3 cellular contexts compared by ENCODE assay signal in the genomic region with DNA sequence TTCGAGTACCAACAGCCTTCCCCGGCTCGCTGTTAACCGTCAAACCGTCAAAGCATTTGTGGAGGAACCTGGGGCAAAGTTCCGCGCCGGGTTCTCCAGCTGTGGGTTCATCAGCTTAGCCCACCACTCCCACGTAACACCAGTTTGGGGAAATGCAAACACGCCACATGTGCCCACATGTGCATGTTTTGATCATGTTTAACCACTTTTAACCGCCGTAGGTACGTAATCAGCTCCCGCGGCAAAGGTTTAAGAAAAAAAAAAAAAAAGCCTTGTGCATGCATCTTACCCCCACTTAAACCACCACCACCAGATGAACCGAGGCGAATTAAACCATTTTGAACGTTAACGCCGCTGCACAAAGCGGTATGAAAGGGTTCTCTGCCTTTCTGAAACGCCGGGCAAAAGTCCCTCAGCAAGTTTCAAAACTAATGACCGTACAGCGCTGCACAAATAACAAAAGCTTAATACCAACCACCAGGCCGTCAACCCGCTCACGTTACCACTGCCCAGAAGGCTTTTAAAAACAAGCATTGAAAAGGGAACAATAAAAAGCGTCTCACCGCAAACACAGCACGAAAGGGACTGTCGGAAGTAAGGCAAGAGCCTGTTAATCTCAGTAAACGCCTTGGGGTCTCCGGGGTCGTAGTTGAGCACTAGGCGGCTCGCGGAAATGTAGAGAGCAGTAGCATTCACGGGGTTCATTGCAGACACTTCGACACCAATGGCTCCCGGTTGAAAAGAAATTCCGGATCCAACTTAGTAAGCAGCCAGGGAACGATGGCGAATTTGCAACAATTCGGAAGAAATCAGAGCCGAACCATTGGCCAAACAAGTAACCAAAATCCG.
TF ChIP-seq lines count a peak whose summit lies in the region.

No MANE protein-coding gene starts in this region.

TF ChIP-seq in SK-N-SH, 30 proteins besides CTCF, POLR2A, EP300 and RAD21:
- TF ChIP-seq SIN3A (IDR thresholded peaks at IDR 0.05; ENCODE audit: borderline replicate concordance, low read depth, low read length) (0 out of 2 replicates have a peak, but pooled peaks have one; percentile 9), TEAD4 (IDR thresholded peaks at IDR 0.05; ENCODE audit: borderline replicate concordance, insufficient read depth) (no peak), FOSL2 (IDR thresholded peaks at IDR 0.05; ENCODE audit: borderline replicate concordance, low read depth) (no peak), RXRA (IDR thresholded peaks at IDR 0.05; ENCODE audit: borderline replicate concordance, low read depth) (no peak), MXI1 (IDR thresholded peaks at IDR 0.05; ENCODE audit: low read depth, low read length) (peak; percentile 48; the same call in 1 of the 2 replicates), GABPA (IDR thresholded peaks at IDR 0.05; ENCODE audit: low read depth) (no peak), TAF1 (IDR thresholded peaks at IDR 0.05; ENCODE audit: borderline replicate concordance, low read depth, low read length) (no peak), CHD2 (IDR thresholded peaks at IDR 0.05; ENCODE audit: low read length, partially characterized antibody) (no peak), GATA2 (CRISPR knock-in tag; IDR thresholded peaks at IDR 0.05) (no peak)
- TF ChIP-seq, protein P1, sequence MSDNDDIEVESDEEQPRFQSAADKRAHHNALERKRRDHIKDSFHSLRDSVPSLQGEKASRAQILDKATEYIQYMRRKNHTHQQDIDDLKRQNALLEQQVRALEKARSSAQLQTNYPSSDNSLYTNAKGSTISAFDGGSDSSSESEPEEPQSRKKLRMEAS (IDR thresholded peaks at IDR 0.05; ENCODE audit: low read depth) = no peak
- TF ChIP-seq, protein P2, sequence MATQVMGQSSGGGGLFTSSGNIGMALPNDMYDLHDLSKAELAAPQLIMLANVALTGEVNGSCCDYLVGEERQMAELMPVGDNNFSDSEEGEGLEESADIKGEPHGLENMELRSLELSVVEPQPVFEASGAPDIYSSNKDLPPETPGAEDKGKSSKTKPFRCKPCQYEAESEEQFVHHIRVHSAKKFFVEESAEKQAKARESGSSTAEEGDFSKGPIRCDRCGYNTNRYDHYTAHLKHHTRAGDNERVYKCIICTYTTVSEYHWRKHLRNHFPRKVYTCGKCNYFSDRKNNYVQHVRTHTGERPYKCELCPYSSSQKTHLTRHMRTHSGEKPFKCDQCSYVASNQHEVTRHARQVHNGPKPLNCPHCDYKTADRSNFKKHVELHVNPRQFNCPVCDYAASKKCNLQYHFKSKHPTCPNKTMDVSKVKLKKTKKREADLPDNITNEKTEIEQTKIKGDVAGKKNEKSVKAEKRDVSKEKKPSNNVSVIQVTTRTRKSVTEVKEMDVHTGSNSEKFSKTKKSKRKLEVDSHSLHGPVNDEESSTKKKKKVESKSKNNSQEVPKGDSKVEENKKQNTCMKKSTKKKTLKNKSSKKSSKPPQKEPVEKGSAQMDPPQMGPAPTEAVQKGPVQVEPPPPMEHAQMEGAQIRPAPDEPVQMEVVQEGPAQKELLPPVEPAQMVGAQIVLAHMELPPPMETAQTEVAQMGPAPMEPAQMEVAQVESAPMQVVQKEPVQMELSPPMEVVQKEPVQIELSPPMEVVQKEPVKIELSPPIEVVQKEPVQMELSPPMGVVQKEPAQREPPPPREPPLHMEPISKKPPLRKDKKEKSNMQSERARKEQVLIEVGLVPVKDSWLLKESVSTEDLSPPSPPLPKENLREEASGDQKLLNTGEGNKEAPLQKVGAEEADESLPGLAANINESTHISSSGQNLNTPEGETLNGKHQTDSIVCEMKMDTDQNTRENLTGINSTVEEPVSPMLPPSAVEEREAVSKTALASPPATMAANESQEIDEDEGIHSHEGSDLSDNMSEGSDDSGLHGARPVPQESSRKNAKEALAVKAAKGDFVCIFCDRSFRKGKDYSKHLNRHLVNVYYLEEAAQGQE (IDR thresholded peaks at IDR 0.05; ENCODE audit: low read depth, low read length) = no peak

TF ChIP-seq in SK-N-SH treated with all-trans-retinoic acid at 6 μM for 48 hours, 23 proteins besides CTCF, POLR2A, EP300 and RAD21:
- TF ChIP-seq ZFP30 (CRISPR knock-in tag; IDR thresholded peaks at IDR 0.05) = no peak
- no peak for TF ChIP-seq ARNTL (CRISPR knock-in tag; IDR thresholded peaks at IDR 0.05; ENCODE audit: borderline replicate concordance, low read depth)
- no peak for TF ChIP-seq ZFP3 (CRISPR knock-in tag; IDR thresholded peaks at IDR 0.05)
- no peak for TF ChIP-seq OSR1 (CRISPR knock-in tag; IDR thresholded peaks at IDR 0.05)
- TF ChIP-seq, protein P3, sequence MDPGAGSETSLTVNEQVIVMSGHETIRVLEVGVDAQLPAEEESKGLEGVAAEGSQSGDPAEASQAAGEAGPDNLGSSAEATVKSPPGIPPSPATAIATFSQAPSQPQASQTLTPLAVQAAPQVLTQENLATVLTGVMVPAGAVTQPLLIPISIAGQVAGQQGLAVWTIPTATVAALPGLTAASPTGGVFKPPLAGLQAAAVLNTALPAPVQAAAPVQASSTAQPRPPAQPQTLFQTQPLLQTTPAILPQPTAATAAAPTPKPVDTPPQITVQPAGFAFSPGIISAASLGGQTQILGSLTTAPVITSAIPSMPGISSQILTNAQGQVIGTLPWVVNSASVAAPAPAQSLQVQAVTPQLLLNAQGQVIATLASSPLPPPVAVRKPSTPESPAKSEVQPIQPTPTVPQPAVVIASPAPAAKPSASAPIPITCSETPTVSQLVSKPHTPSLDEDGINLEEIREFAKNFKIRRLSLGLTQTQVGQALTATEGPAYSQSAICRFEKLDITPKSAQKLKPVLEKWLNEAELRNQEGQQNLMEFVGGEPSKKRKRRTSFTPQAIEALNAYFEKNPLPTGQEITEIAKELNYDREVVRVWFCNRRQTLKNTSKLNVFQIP (CRISPR knock-in tag; IDR thresholded peaks at IDR 0.05; ENCODE audit: borderline replicate concordance, low read depth) = no peak
- TF ChIP-seq, protein P4, sequence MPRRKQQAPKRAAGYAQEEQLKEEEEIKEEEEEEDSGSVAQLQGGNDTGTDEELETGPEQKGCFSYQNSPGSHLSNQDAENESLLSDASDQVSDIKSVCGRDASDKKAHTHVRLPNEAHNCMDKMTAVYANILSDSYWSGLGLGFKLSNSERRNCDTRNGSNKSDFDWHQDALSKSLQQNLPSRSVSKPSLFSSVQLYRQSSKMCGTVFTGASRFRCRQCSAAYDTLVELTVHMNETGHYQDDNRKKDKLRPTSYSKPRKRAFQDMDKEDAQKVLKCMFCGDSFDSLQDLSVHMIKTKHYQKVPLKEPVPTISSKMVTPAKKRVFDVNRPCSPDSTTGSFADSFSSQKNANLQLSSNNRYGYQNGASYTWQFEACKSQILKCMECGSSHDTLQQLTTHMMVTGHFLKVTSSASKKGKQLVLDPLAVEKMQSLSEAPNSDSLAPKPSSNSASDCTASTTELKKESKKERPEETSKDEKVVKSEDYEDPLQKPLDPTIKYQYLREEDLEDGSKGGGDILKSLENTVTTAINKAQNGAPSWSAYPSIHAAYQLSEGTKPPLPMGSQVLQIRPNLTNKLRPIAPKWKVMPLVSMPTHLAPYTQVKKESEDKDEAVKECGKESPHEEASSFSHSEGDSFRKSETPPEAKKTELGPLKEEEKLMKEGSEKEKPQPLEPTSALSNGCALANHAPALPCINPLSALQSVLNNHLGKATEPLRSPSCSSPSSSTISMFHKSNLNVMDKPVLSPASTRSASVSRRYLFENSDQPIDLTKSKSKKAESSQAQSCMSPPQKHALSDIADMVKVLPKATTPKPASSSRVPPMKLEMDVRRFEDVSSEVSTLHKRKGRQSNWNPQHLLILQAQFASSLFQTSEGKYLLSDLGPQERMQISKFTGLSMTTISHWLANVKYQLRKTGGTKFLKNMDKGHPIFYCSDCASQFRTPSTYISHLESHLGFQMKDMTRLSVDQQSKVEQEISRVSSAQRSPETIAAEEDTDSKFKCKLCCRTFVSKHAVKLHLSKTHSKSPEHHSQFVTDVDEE (CRISPR knock-in tag; IDR thresholded peaks at IDR 0.05) = no peak
- TF ChIP-seq ZC3H10 (CRISPR knock-in tag; IDR thresholded peaks at IDR 0.05) = no peak
- TF ChIP-seq RARB (CRISPR knock-in tag; IDR thresholded peaks at IDR 0.05) = no peak

TF ChIP-seq in GM12878, 131 proteins besides CTCF, POLR2A, EP300 and RAD21 (continues in another document):
- TF ChIP-seq, protein P5, sequence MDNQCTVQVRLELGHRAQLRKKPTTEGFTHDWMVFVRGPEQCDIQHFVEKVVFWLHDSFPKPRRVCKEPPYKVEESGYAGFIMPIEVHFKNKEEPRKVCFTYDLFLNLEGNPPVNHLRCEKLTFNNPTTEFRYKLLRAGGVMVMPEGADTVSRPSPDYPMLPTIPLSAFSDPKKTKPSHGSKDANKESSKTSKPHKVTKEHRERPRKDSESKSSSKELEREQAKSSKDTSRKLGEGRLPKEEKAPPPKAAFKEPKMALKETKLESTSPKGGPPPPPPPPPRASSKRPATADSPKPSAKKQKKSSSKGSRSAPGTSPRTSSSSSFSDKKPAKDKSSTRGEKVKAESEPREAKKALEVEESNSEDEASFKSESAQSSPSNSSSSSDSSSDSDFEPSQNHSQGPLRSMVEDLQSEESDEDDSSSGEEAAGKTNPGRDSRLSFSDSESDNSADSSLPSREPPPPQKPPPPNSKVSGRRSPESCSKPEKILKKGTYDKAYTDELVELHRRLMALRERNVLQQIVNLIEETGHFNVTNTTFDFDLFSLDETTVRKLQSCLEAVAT (IDR thresholded peaks at IDR 0.05) = peak; percentile 72
- TF ChIP-seq, protein P6, sequence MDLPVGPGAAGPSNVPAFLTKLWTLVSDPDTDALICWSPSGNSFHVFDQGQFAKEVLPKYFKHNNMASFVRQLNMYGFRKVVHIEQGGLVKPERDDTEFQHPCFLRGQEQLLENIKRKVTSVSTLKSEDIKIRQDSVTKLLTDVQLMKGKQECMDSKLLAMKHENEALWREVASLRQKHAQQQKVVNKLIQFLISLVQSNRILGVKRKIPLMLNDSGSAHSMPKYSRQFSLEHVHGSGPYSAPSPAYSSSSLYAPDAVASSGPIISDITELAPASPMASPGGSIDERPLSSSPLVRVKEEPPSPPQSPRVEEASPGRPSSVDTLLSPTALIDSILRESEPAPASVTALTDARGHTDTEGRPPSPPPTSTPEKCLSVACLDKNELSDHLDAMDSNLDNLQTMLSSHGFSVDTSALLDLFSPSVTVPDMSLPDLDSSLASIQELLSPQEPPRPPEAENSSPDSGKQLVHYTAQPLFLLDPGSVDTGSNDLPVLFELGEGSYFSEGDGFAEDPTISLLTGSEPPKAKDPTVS (IDR thresholded peaks at IDR 0.05; ENCODE audit: low read depth, low read length) = no peak
- TF ChIP-seq KLF5 (IDR thresholded peaks at IDR 0.05; ENCODE audit: partially characterized antibody) (no peak), IRF4 (IDR thresholded peaks at IDR 0.05; ENCODE audit: low read depth, low read length) (no peak), CREB1 (IDR thresholded peaks at IDR 0.05; ENCODE audit: low read depth) (peak; percentile 21; the same call in 1 of the 2 replicates), ZSCAN29 (IDR thresholded peaks at IDR 0.05) (0 out of 2 replicates have a peak, but pooled peaks have one; percentile 4), JUNB (IDR thresholded peaks at IDR 0.05) (no peak; the same call in 1 of the 2 replicates), YY1 (IDR thresholded peaks at IDR 0.05; ENCODE audit: low read depth, low read length) (peak; percentile 43; the same call in 1 of the 2 replicates), ZBED1 (IDR thresholded peaks at IDR 0.05; ENCODE audit: borderline replicate concordance) (no peak), KAT2A (conservative IDR thresholded peaks at IDR 0.05; ENCODE audit: control insufficient read depth, low read depth, low read length) (no peak)
- TF ChIP-seq, protein P7, sequence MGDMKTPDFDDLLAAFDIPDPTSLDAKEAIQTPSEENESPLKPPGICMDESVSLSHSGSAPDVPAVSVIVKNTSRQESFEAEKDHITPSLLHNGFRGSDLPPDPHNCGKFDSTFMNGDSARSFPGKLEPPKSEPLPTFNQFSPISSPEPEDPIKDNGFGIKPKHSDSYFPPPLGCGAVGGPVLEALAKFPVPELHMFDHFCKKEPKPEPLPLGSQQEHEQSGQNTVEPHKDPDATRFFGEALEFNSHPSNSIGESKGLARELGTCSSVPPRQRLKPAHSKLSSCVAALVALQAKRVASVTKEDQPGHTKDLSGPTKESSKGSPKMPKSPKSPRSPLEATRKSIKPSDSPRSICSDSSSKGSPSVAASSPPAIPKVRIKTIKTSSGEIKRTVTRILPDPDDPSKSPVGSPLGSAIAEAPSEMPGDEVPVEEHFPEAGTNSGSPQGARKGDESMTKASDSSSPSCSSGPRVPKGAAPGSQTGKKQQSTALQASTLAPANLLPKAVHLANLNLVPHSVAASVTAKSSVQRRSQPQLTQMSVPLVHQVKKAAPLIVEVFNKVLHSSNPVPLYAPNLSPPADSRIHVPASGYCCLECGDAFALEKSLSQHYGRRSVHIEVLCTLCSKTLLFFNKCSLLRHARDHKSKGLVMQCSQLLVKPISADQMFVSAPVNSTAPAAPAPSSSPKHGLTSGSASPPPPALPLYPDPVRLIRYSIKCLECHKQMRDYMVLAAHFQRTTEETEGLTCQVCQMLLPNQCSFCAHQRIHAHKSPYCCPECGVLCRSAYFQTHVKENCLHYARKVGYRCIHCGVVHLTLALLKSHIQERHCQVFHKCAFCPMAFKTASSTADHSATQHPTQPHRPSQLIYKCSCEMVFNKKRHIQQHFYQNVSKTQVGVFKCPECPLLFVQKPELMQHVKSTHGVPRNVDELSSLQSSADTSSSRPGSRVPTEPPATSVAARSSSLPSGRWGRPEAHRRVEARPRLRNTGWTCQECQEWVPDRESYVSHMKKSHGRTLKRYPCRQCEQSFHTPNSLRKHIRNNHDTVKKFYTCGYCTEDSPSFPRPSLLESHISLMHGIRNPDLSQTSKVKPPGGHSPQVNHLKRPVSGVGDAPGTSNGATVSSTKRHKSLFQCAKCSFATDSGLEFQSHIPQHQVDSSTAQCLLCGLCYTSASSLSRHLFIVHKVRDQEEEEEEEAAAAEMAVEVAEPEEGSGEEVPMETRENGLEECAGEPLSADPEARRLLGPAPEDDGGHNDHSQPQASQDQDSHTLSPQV (IDR thresholded peaks at IDR 0.05) = no peak
- TF ChIP-seq, protein P8, sequence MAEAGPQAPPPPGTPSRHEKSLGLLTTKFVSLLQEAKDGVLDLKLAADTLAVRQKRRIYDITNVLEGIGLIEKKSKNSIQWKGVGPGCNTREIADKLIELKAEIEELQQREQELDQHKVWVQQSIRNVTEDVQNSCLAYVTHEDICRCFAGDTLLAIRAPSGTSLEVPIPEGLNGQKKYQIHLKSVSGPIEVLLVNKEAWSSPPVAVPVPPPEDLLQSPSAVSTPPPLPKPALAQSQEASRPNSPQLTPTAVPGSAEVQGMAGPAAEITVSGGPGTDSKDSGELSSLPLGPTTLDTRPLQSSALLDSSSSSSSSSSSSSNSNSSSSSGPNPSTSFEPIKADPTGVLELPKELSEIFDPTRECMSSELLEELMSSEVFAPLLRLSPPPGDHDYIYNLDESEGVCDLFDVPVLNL (IDR thresholded peaks at IDR 0.05; ENCODE audit: low read depth, low read length) = 0 out of 2 replicates have a peak, but pooled peaks have one; percentile 49
- TF ChIP-seq, protein P9, sequence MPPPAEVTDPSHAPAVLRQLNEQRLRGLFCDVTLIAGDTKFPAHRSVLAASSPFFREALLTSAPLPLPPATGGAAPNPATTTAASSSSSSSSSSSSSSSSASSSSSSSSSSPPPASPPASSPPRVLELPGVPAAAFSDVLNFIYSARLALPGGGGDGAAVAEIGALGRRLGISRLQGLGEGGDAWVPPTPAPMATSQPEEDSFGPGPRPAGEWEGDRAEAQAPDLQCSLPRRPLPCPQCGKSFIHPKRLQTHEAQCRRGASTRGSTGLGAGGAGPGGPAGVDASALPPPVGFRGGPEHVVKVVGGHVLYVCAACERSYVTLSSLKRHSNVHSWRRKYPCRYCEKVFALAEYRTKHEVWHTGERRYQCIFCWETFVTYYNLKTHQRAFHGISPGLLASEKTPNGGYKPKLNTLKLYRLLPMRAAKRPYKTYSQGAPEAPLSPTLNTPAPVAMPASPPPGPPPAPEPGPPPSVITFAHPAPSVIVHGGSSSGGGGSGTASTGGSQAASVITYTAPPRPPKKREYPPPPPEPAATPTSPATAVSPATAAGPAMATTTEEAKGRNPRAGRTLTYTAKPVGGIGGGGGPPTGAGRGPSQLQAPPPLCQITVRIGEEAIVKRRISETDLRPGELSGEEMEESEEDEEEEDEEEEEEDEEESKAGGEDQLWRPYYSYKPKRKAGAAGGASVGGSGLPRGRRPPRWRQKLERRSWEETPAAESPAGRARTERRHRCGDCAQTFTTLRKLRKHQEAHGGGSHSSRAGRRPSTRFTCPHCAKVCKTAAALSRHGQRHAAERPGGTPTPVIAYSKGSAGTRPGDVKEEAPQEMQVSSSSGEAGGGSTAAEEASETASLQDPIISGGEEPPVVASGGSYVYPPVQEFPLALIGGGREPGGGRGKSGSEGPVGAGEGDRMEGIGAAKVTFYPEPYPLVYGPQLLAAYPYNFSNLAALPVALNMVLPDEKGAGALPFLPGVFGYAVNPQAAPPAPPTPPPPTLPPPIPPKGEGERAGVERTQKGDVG (CRISPR knock-in tag; IDR thresholded peaks at IDR 0.05) = no peak
